16 cellular contexts compared by ENCODE assay signal in genomic region chr1:31434101-31434871, GRCh38. TPM values are rescaled to one million over a fixed set of nuclear protein-coding genes. Genes with fewer than 3 reads are reported as not detected.
DNase-seq lines count a peak whose midpoint lies in the region; ATAC-seq and TF ChIP-seq lines count a peak whose summit lies in the region.
"Had no signal": no experiment of that assay in that cellular context is flagged by ENCODE, and none has a peak within 500 bp of the region (broad histone marks: within the 10 kb centered on the region; RNA-seq: fewer than 3 reads in every experiment).

No MANE protein-coding gene starts in this region.

- H3K27me3 ChIP-seq in PC-3 (ENCODE audit: low read length) (no peaks in the 10 kb centered on the region), sigmoid colon (no peaks in the 10 kb centered on the region)

- H3K9me3 Mint-ChIP-seq in naive thymus-derived CD8-positive, alpha-beta T cell = no peaks in the 10 kb centered on the region

- CTCF ChIA-PET in PC-3 (lab: Charles Lee) = no interaction called here

- TF ChIP-seq EP300 in sigmoid colon (IDR thresholded peaks at IDR 0.05) = no peak

- 0 out of 2 replicates have a peak, but pooled peaks cover 3% of the 10 kb centered on the region for H3K36me3 ChIP-seq in PC-3 (ENCODE audit: low read depth, low read length)
- no peaks in the 10 kb centered on the region for H3K36me3 ChIP-seq in sigmoid colon
- H3K36me3 ChIP-seq: SJCRH30 had no signal

- TF ChIP-seq CTCF in PC-3 (conservative IDR thresholded peaks at IDR 0.05; ENCODE audit: low read depth, low read length) (no peak), sigmoid colon (IDR thresholded peaks at IDR 0.05) (no peak)

- DNase-seq in PC-3 (no peak), iPS-NIHi7 (ENCODE audit: extremely low spot score) (peak; percentile 58), sigmoid colon (peak; percentile 39), NCI-H1417 (lab: John Stamatoyannopoulos, UW) (no peak)
- DNase-seq in naive thymus-derived CD8-positive, alpha-beta T cell = no peak
- DNase-seq: activated CD4-positive, alpha-beta T cell treated with anti-CD3 and anti-CD28 coated beads, Interleukin-2, amount 50 U/mL, for 4 hours; AML-193; DMS53; kidney; mucosa of descending colon; NCI-H1436 treated with DMSO at 0.1 percent for 48 hours; NCI-H345; SJCRH30 had no signal

- no peak overlapping the region for H3K27ac ChIP-seq in PC-3 (ENCODE audit: low read length)
- H3K27ac ChIP-seq in sigmoid colon = no peak overlapping the region
- H3K27ac ChIP-seq: SJCRH30 had no signal

- no peaks in the 10 kb centered on the region for H3K36me3 Mint-ChIP-seq in naive thymus-derived CD8-positive, alpha-beta T cell

- 73 to 78% methylated on average over 21 of the region's 21 CpGs for WGBS in sigmoid colon, 2 donors

- H3F3A ChIP-seq in PC-3 (ENCODE audit: low read length, unreplicated experiment) = no peaks in the 10 kb centered on the region

- no peak overlapping the region for H3K27ac Mint-ChIP-seq in naive thymus-derived CD8-positive, alpha-beta T cell

- intact Hi-C loops in PC-3 (cut with micrococcal nuclease) (no loop called here), sigmoid colon (cut with DNase I) (no loop called here)

- H3K9ac ChIP-seq in PC-3 (ENCODE audit: low read length) = no peak overlapping the region

- H3K9me3 ChIP-seq in PC-3 (ENCODE audit: low read length) = no peaks in the 10 kb centered on the region
- H3K9me3 ChIP-seq in sigmoid colon = no peaks in the 10 kb centered on the region
- H3K9me3 ChIP-seq: mucosa of descending colon, SJCRH30 had no signal

- H3K79me2 ChIP-seq in PC-3 (ENCODE audit: low read length) = no peaks in the 10 kb centered on the region

- POLR2A ChIA-PET in PC-3 (lab: Charles Lee; ENCODE audit: unreplicated experiment) = no interaction called here
- POLR2A ChIA-PET in naive thymus-derived CD8-positive, alpha-beta T cell (lab: Charles Lee) = no interaction called here

- no peaks in the 10 kb centered on the region for H3K4me1 ChIP-seq in PC-3 (ENCODE audit: insufficient read depth, low read length)
- no peaks in the 10 kb centered on the region for H3K4me1 ChIP-seq in sigmoid colon
- H3K4me1 ChIP-seq: SJCRH30 had no signal

- H3K4me1 Mint-ChIP-seq in naive thymus-derived CD8-positive, alpha-beta T cell = peaks cover 0 to 2% (median under 1%) of the 10 kb centered on the region in 4 donors

- no peak overlapping the region for H3K4me3 ChIP-seq in PC-3 (ENCODE audit: low read length)
- H3K4me3 ChIP-seq in sigmoid colon = no peak overlapping the region
- H3K4me3 ChIP-seq: mucosa of descending colon, SJCRH30 had no signal

- H4K20me1 ChIP-seq in PC-3 (ENCODE audit: low read length) = no peaks in the 10 kb centered on the region

- peaks cover 0 to 5% (median 0%) of the 10 kb centered on the region in 5 donors for H3K27me3 Mint-ChIP-seq in naive thymus-derived CD8-positive, alpha-beta T cell

- no peak overlapping the region for H3K4me3 Mint-ChIP-seq in naive thymus-derived CD8-positive, alpha-beta T cell

- ATAC-seq in PC-3 (no peak), HG03460 (IDR thresholded peaks at IDR 0.05; ENCODE audit: unreplicated experiment) (no peak), GM19452 (IDR thresholded peaks at IDR 0.05; ENCODE audit: unreplicated experiment) (no peak)
- ATAC-seq in naive thymus-derived CD8-positive, alpha-beta T cell = no peak

- BruUV-seq in PC-3 (replicated peaks; lab: Mats Ljungman, UMichigan) = TSS peak; percentile 57

- H3K4me2 ChIP-seq in PC-3 (ENCODE audit: low read length) = no peak overlapping the region

- TF ChIP-seq POLR2A in GM19193 (IDR thresholded peaks at IDR 0.05; ENCODE audit: extremely low read depth, insufficient read depth, insufficient read length) = peak; percentile 19
- TF ChIP-seq POLR2A in sigmoid colon (IDR thresholded peaks at IDR 0.05) = no peak

- no peak overlapping the region for H2AFZ ChIP-seq in PC-3 (ENCODE audit: low read length)

- H3K9me2 ChIP-seq in PC-3 (replicated peaks; ENCODE audit: low read length) = no peaks in the 10 kb centered on the region

RNA-seq across cellular contexts. Expression of gene SERINC2, which starts 21.3 kb away (rescaled TPM):
- total RNA-seq in PC-3 (2014; rRNA removed) = 44.6 and 51.5 TPM in 2 replicates
- total RNA-seq in sigmoid colon = under 1 TPM; 0.33 to 0.81 (median 0.63) TPM
- polyA plus RNA-seq in sigmoid colon = 100 to 1,000 TPM; 134 to 254 (median 219) TPM
- total RNA-seq in naive thymus-derived CD8-positive, alpha-beta T cell = not detected
- polyA plus RNA-seq in naive thymus-derived CD8-positive, alpha-beta T cell = not detected

Comparison
In these comparisons a context has a peak if more than half of its experiments do, and no peak if none do; other contexts are left out.
1. DNase-seq: peak in iPS-NIHi7 (single experiment) and sigmoid colon (single experiment); none in PC-3 (single experiment), NCI-H1417 (0 of 3) and naive thymus-derived CD8-positive, alpha-beta T cell (0 of 10).
2. RNA of gene SERINC2, which starts 21.3 kb away (total RNA-seq): 44.6 to 51.5 TPM in PC-3; 0.33 to 0.81 TPM in sigmoid colon and not detected in naive thymus-derived CD8-positive, alpha-beta T cell; every median in the first group is over 10 times any median in the second.